1 cellular context compared by ENCODE assay signal in the genomic region with DNA sequence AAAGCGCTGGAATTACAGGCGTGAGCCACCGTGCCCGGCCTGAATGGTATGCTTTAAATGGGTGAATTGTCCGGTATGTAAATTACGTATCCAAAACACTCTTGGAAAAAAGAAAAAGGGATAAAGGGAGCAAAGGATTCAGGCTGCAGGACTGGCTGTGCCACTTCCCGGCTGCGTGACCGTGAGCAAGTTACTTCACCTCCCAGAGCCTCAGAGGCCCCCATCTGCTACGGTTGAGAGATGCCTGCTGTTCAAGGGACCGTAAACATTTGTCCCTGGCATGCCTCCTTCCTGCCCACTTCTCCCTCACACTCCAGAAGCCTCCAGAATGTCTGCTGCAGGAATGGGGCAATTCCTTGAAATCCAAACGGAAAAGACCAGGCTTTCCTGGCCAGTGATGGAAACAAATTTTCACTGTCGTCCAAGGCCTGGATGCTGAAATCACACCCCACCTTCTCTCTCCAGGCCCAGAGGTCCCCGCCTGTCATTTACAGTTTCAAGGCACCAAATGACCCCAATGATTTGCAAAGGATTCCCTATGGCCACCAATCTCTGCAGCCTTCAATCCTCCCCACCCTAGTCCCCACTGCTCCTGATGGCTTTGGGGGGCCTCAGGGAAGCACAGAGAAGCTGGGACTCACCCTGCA.
TF ChIP-seq lines count a peak whose summit lies in the region.

No MANE protein-coding gene starts in this region.

TF ChIP-seq in HepG2, 621 proteins besides CTCF, POLR2A, EP300 and RAD21:
- TF ChIP-seq HOXA9 (CRISPR knock-in tag; IDR thresholded peaks at IDR 0.05; ENCODE audit: borderline replicate concordance) = no peak
- TF ChIP-seq, protein P1, sequence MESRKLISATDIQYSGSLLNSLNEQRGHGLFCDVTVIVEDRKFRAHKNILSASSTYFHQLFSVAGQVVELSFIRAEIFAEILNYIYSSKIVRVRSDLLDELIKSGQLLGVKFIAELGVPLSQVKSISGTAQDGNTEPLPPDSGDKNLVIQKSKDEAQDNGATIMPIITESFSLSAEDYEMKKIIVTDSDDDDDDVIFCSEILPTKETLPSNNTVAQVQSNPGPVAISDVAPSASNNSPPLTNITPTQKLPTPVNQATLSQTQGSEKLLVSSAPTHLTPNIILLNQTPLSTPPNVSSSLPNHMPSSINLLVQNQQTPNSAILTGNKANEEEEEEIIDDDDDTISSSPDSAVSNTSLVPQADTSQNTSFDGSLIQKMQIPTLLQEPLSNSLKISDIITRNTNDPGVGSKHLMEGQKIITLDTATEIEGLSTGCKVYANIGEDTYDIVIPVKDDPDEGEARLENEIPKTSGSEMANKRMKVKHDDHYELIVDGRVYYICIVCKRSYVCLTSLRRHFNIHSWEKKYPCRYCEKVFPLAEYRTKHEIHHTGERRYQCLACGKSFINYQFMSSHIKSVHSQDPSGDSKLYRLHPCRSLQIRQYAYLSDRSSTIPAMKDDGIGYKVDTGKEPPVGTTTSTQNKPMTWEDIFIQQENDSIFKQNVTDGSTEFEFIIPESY (CRISPR knock-in tag; IDR thresholded peaks at IDR 0.05) = no peak
- TF ChIP-seq THYN1 (CRISPR knock-in tag; IDR thresholded peaks at IDR 0.05; ENCODE audit: borderline replicate concordance, low read depth) = no peak
- no peak for TF ChIP-seq ZKSCAN1 (IDR thresholded peaks at IDR 0.05; ENCODE audit: low read length)
- TF ChIP-seq, protein P2, sequence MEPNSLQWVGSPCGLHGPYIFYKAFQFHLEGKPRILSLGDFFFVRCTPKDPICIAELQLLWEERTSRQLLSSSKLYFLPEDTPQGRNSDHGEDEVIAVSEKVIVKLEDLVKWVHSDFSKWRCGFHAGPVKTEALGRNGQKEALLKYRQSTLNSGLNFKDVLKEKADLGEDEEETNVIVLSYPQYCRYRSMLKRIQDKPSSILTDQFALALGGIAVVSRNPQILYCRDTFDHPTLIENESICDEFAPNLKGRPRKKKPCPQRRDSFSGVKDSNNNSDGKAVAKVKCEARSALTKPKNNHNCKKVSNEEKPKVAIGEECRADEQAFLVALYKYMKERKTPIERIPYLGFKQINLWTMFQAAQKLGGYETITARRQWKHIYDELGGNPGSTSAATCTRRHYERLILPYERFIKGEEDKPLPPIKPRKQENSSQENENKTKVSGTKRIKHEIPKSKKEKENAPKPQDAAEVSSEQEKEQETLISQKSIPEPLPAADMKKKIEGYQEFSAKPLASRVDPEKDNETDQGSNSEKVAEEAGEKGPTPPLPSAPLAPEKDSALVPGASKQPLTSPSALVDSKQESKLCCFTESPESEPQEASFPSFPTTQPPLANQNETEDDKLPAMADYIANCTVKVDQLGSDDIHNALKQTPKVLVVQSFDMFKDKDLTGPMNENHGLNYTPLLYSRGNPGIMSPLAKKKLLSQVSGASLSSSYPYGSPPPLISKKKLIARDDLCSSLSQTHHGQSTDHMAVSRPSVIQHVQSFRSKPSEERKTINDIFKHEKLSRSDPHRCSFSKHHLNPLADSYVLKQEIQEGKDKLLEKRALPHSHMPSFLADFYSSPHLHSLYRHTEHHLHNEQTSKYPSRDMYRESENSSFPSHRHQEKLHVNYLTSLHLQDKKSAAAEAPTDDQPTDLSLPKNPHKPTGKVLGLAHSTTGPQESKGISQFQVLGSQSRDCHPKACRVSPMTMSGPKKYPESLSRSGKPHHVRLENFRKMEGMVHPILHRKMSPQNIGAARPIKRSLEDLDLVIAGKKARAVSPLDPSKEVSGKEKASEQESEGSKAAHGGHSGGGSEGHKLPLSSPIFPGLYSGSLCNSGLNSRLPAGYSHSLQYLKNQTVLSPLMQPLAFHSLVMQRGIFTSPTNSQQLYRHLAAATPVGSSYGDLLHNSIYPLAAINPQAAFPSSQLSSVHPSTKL (CRISPR knock-in tag; IDR thresholded peaks at IDR 0.05) = no peak
- 0 out of 2 replicates have a peak, but pooled peaks have one; percentile 42 for TF ChIP-seq ZNF788 (CRISPR knock-in tag; IDR thresholded peaks at IDR 0.05; ENCODE audit: borderline replicate concordance)
- no peak for TF ChIP-seq DR1 (CRISPR knock-in tag; IDR thresholded peaks at IDR 0.05)
- no peak for TF ChIP-seq KDM5B (CRISPR knock-in tag; IDR thresholded peaks at IDR 0.05; ENCODE audit: borderline replicate concordance)
- TF ChIP-seq ZNF510 (CRISPR knock-in tag; IDR thresholded peaks at IDR 0.05; ENCODE audit: low read depth) = no peak
- 0 out of 2 replicates have a peak, but pooled peaks have one; percentile 9 for TF ChIP-seq ZNF460 (CRISPR knock-in tag; IDR thresholded peaks at IDR 0.05; ENCODE audit: borderline replicate concordance)
- no peak for TF ChIP-seq ZNF549 (CRISPR knock-in tag; IDR thresholded peaks at IDR 0.05)
- 0 out of 2 replicates have a peak, but pooled peaks have one; percentile 25 for TF ChIP-seq HIVEP1 (CRISPR knock-in tag; IDR thresholded peaks at IDR 0.05)
- TF ChIP-seq ETV5 (CRISPR knock-in tag; IDR thresholded peaks at IDR 0.05; ENCODE audit: borderline replicate concordance) = no peak
- no peak for TF ChIP-seq DNMT3B (CRISPR knock-in tag; conservative IDR thresholded peaks at IDR 0.05)
- TF ChIP-seq, protein P3, sequence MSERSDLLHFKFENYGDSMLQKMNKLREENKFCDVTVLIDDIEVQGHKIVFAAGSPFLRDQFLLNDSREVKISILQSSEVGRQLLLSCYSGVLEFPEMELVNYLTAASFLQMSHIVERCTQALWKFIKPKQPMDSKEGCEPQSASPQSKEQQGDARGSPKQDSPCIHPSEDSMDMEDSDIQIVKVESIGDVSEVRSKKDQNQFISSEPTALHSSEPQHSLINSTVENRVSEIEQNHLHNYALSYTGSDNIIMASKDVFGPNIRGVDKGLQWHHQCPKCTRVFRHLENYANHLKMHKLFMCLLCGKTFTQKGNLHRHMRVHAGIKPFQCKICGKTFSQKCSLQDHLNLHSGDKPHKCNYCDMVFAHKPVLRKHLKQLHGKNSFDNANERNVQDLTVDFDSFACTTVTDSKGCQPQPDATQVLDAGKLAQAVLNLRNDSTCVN (CRISPR knock-in tag; IDR thresholded peaks at IDR 0.05; ENCODE audit: borderline replicate concordance) = 0 out of 2 replicates have a peak, but pooled peaks have one; percentile 33
- TF ChIP-seq, protein P4, sequence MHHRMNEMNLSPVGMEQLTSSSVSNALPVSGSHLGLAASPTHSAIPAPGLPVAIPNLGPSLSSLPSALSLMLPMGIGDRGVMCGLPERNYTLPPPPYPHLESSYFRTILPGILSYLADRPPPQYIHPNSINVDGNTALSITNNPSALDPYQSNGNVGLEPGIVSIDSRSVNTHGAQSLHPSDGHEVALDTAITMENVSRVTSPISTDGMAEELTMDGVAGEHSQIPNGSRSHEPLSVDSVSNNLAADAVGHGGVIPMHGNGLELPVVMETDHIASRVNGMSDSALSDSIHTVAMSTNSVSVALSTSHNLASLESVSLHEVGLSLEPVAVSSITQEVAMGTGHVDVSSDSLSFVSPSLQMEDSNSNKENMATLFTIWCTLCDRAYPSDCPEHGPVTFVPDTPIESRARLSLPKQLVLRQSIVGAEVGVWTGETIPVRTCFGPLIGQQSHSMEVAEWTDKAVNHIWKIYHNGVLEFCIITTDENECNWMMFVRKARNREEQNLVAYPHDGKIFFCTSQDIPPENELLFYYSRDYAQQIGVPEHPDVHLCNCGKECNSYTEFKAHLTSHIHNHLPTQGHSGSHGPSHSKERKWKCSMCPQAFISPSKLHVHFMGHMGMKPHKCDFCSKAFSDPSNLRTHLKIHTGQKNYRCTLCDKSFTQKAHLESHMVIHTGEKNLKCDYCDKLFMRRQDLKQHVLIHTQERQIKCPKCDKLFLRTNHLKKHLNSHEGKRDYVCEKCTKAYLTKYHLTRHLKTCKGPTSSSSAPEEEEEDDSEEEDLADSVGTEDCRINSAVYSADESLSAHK (CRISPR knock-in tag; IDR thresholded peaks at IDR 0.05; ENCODE audit: borderline replicate concordance) = no peak
- TF ChIP-seq MTF2 (CRISPR knock-in tag; IDR thresholded peaks at IDR 0.05; ENCODE audit: borderline replicate concordance) = no peak
- 0 out of 2 replicates have a peak, but pooled peaks have one; percentile 26 for TF ChIP-seq TBX2 (CRISPR knock-in tag; IDR thresholded peaks at IDR 0.05; ENCODE audit: borderline replicate concordance)
- no peak for TF ChIP-seq KDM3A (CRISPR knock-in tag; IDR thresholded peaks at IDR 0.05; ENCODE audit: low read depth)
- TF ChIP-seq HDAC1 (CRISPR knock-in tag; IDR thresholded peaks at IDR 0.05) = no peak
- TF ChIP-seq, protein P5, sequence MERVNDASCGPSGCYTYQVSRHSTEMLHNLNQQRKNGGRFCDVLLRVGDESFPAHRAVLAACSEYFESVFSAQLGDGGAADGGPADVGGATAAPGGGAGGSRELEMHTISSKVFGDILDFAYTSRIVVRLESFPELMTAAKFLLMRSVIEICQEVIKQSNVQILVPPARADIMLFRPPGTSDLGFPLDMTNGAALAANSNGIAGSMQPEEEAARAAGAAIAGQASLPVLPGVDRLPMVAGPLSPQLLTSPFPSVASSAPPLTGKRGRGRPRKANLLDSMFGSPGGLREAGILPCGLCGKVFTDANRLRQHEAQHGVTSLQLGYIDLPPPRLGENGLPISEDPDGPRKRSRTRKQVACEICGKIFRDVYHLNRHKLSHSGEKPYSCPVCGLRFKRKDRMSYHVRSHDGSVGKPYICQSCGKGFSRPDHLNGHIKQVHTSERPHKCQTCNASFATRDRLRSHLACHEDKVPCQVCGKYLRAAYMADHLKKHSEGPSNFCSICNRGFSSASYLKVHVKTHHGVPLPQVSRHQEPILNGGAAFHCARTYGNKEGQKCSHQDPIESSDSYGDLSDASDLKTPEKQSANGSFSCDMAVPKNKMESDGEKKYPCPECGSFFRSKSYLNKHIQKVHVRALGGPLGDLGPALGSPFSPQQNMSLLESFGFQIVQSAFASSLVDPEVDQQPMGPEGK (CRISPR knock-in tag; IDR thresholded peaks at IDR 0.05) = 0 out of 2 replicates have a peak, but pooled peaks have one; percentile 7
- TF ChIP-seq POGZ (CRISPR knock-in tag; IDR thresholded peaks at IDR 0.05) = no peak
- TF ChIP-seq, protein P6, sequence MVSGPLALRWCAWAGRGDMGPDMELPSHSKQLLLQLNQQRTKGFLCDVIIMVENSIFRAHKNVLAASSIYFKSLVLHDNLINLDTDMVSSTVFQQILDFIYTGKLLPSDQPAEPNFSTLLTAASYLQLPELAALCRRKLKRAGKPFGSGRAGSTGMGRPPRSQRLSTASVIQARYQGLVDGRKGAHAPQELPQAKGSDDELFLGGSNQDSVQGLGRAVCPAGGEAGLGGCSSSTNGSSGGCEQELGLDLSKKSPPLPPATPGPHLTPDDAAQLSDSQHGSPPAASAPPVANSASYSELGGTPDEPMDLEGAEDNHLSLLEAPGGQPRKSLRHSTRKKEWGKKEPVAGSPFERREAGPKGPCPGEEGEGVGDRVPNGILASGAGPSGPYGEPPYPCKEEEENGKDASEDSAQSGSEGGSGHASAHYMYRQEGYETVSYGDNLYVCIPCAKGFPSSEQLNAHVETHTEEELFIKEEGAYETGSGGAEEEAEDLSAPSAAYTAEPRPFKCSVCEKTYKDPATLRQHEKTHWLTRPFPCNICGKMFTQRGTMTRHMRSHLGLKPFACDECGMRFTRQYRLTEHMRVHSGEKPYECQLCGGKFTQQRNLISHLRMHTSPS (CRISPR knock-in tag; IDR thresholded peaks at IDR 0.05; ENCODE audit: low read depth) = no peak
- TF ChIP-seq ZNF564 (CRISPR knock-in tag; IDR thresholded peaks at IDR 0.05) = no peak
- TF ChIP-seq ZBTB3 (CRISPR knock-in tag; IDR thresholded peaks at IDR 0.05; ENCODE audit: borderline replicate concordance, low read depth) = no peak
- no peak for TF ChIP-seq ONECUT2 (CRISPR knock-in tag; IDR thresholded peaks at IDR 0.05)
